18 cellular contexts compared by ENCODE assay signal in genomic region chr18:23240609-23240930, GRCh38.
"Had no signal": no experiment of that assay in that cellular context is flagged by ENCODE, and none has a peak within 500 bp of the region (broad histone marks: within the 10 kb centered on the region; RNA-seq: fewer than 3 reads in every experiment).

No MANE protein-coding gene starts in this region.

- H3K4me3 Mint-ChIP-seq: activated naive CD8-positive, alpha-beta T cell treated with anti-CD3 and anti-CD28 coated beads for 36 hours; activated T-helper 1 cell treated with anti-CD3 and anti-CD28 coated beads, Interleukin-12 subunit alpha, Interleukin-12 subunit beta, Interleukin-2, Interleukin-4 antibody, amounts not matched to agents 30 ng/mL and 10 ng/mL and 1 ng/mL, durations not matched to agents 14 hours and 24 hours and 36 hours; natural killer cell; stimulated activated memory B cell treated with anti-CD40 and anti-IgM and Interleukin-4, amounts not matched to agents 10 μg/mL and 1 μg/mL and 100 μg/mL, for 72 hours had no signal

- H3K36me3 ChIP-seq: pancreas had no signal

- H3K4me3 ChIP-seq: pancreas, right lobe of liver, thoracic aorta had no signal

- H3K27me3 ChIP-seq: pancreas, right lobe of liver had no signal

- DNase-seq: activated CD4-positive, alpha-beta T cell treated with anti-CD3 and anti-CD28 coated beads, Interleukin-2, amount 50 U/mL, for 48 hours; activated naive CD4-positive, alpha-beta T cell; activated naive CD8-positive, alpha-beta T cell treated with anti-CD3 and anti-CD28 coated beads for 36 hours; amygdala; foreskin keratinocyte; glutamatergic neuron; hippocampal formation; left cardiac atrium; natural killer cell; pancreas; small intestine; stimulated activated CD4-positive, alpha-beta T cell treated with anti-CD3 and anti-CD28 coated beads, Interleukin-4, amount 100 ng/mL, for 24 hours had no signal

- H3K27ac Mint-ChIP-seq: activated naive CD8-positive, alpha-beta T cell treated with anti-CD3 and anti-CD28 coated beads for 36 hours; activated T-helper 1 cell treated with anti-CD3 and anti-CD28 coated beads, Interleukin-12 subunit alpha, Interleukin-12 subunit beta, Interleukin-2, Interleukin-4 antibody, amounts not matched to agents 30 ng/mL and 10 ng/mL and 1 ng/mL, durations not matched to agents 14 hours and 24 hours and 36 hours; natural killer cell had no signal

- H3K4me1 ChIP-seq: pancreas had no signal

- FAIRE-seq: islet of Langerhans, pancreas, small intestine, TTC549 had no signal

- H3K9me3 ChIP-seq: pancreas, right lobe of liver, thoracic aorta had no signal

- H3K27me3 Mint-ChIP-seq: activated naive CD8-positive, alpha-beta T cell treated with anti-CD3 and anti-CD28 coated beads for 36 hours; stimulated activated memory B cell treated with anti-CD40 and anti-IgM and Interleukin-4, amounts not matched to agents 10 μg/mL and 1 μg/mL and 100 μg/mL, for 72 hours had no signal

- ATAC-seq: foreskin keratinocyte; left cardiac atrium; natural killer cell; pancreas; right lobe of liver; stimulated activated memory B cell treated with anti-CD40 and anti-IgM and Interleukin-4, amounts not matched to agents 10 μg/mL and 1 μg/mL and 100 μg/mL, for 72 hours had no signal

- H3K36me3 Mint-ChIP-seq: natural killer cell had no signal

- H3K9me3 Mint-ChIP-seq: activated naive CD8-positive, alpha-beta T cell treated with anti-CD3 and anti-CD28 coated beads for 36 hours; activated T-helper 1 cell treated with anti-CD3 and anti-CD28 coated beads, Interleukin-12 subunit alpha, Interleukin-12 subunit beta, Interleukin-2, Interleukin-4 antibody, amounts not matched to agents 30 ng/mL and 10 ng/mL and 1 ng/mL, durations not matched to agents 14 hours and 24 hours and 36 hours; natural killer cell; stimulated activated memory B cell treated with anti-CD40 and anti-IgM and Interleukin-4, amounts not matched to agents 10 μg/mL and 1 μg/mL and 100 μg/mL, for 72 hours had no signal

- H3K27ac ChIP-seq: foreskin keratinocyte, pancreas, right lobe of liver had no signal
